In genomic region chr1:20552728-20553571, GRCh38 we compare ENCODE assay signal across 10 cellular contexts. TPM values are rescaled to one million over a fixed set of nuclear protein-coding genes. Genes with fewer than 3 reads are reported as not detected.
A peak's percentile ranks its signal among the peaks of the same experiment; 100 is the strongest.
DNase-seq lines count a peak whose midpoint lies in the region; ATAC-seq and TF ChIP-seq lines count a peak whose summit lies in the region.
"Had no signal": no experiment of that assay in that cellular context is flagged by ENCODE, and none has a peak within 500 bp of the region (broad histone marks: within the 10 kb centered on the region; RNA-seq: fewer than 3 reads in every experiment).

No MANE protein-coding gene starts in this region.

- peak overlapping the region; percentile 73 for H3K56ac ChIP-seq in mesendoderm (ENCODE audit: low read length)

- H3K4ac ChIP-seq in mesendoderm (ENCODE audit: low read depth, low read length): no peak overlapping the region

- no peak overlapping the region for H2BK5ac ChIP-seq in mesendoderm (ENCODE audit: low read length)

- H3K36me3 ChIP-seq in mesendoderm (ENCODE audit: control insufficient read depth, insufficient read depth, low read length): no peaks in the 10 kb centered on the region

- peaks cover 32% of the 10 kb centered on the region for H3K27me3 ChIP-seq in mesendoderm (ENCODE audit: insufficient read depth, low read length, poor library complexity)

- no peak overlapping the region for H3K27ac ChIP-seq in mesendoderm (ENCODE audit: low read depth, low read length)

- DNase-seq in AG09309 (ENCODE audit: low read depth): no peak
- DNase-seq in M059J (ENCODE audit: low read depth): peak; percentile 50
- DNase-seq in epithelial cell of proximal tubule (ENCODE audit: low read depth): no peak
- peak; percentile 57 for DNase-seq in mesendoderm
- DNase-seq in occipital lobe (lab: John Stamatoyannopoulos, UW): no peak
- DNase-seq in SW480 (ENCODE audit: low spot score): no peak
- DNase-seq: activated B cell treated with CpG ODN at 0.5 μM for 24 hours, kidney glomerular epithelial cell had no signal

- WGBS in mesendoderm (ENCODE audit: extremely low coverage, insufficient coverage, low lambda C conversion rate): no CpG with 5 or more reads among the region's 99 CpGs

- no peak overlapping the region for H4K5ac ChIP-seq in mesendoderm (ENCODE audit: low read length)

- H3K18ac ChIP-seq in mesendoderm (ENCODE audit: low read length): no peak overlapping the region

- H4K8ac ChIP-seq in mesendoderm (ENCODE audit: low read depth, low read length): no peak overlapping the region

- ATAC-seq in HG03342 (IDR thresholded peaks at IDR 0.05; ENCODE audit: unreplicated experiment): no peak
- no peak for ATAC-seq in HG03432 (IDR thresholded peaks at IDR 0.05; ENCODE audit: unreplicated experiment)

- peak overlapping the region; percentile 31 for H3K4me3 ChIP-seq in AG09309 (ENCODE audit: control insufficient read depth, low read depth, low read length)
- peak overlapping the region; percentile 26 for H3K4me3 ChIP-seq in epithelial cell of proximal tubule (ENCODE audit: low read depth, low read length)
- no peak overlapping the region for H3K4me3 ChIP-seq in mesendoderm (ENCODE audit: low read length)

- peak overlapping the region; percentile 59 for H3K23ac ChIP-seq in mesendoderm (ENCODE audit: low read length)

- H3K79me1 ChIP-seq in mesendoderm (ENCODE audit: low read length): no peaks in the 10 kb centered on the region

- peak overlapping the region; percentile 44 for H3K9ac ChIP-seq in mesendoderm (ENCODE audit: low read length)

- peak overlapping the region; percentile 75 for H3K4me2 ChIP-seq in mesendoderm (ENCODE audit: low read length)

- H2BK15ac ChIP-seq in mesendoderm (replicated peaks; ENCODE audit: low read depth): no peak overlapping the region

- no peaks in the 10 kb centered on the region for H3K79me2 ChIP-seq in mesendoderm (ENCODE audit: control insufficient read depth, insufficient read depth, low read length)

- no peak overlapping the region for H2BK120ac ChIP-seq in mesendoderm (ENCODE audit: low read depth, low read length)

- H2AK5ac ChIP-seq in mesendoderm (ENCODE audit: low read length): no peak overlapping the region

- TF ChIP-seq CTCF in AG09309 (IDR thresholded peaks at IDR 0.05; ENCODE audit: control insufficient read depth, insufficient read depth, low read depth, low read length, missing control alignments): no peak
- TF ChIP-seq CTCF in epithelial cell of proximal tubule (conservative IDR thresholded peaks at IDR 0.05; ENCODE audit: low read depth, low read length): no peak

- H3K4me1 ChIP-seq in mesendoderm (ENCODE audit: control insufficient read depth, low read depth, low read length): no peaks in the 10 kb centered on the region

RNA-seq across cellular contexts. Expression of gene FAM43B, which starts 0.6 kb away (rescaled TPM):
- total RNA-seq in M059J (2014; rRNA removed; shearing (Covaris generic)): 3.5 and 5.0 TPM in 2 replicates
- 0.36 and 0.81 TPM in 2 replicates for total RNA-seq in epithelial cell of proximal tubule
- polyA plus RNA-seq in mesendoderm (2013, experiment 1 of 2): 0.80 TPM
- polyA plus RNA-seq in mesendoderm (2013, experiment 2 of 2): 0.73 TPM
- 0.16 TPM for total RNA-seq in occipital lobe
- total RNA-seq: activated B cell treated with CpG ODN at 0.5 μM for 24 hours had no signal

RNA-seq across cellular contexts. Expression of gene CDA, which starts 35.9 kb away (rescaled TPM):
- total RNA-seq in M059J (2014; rRNA removed; shearing (Covaris generic)): 1.1 and 2.1 TPM in 2 replicates
- 6.0 and 10.1 TPM in 2 replicates for total RNA-seq in epithelial cell of proximal tubule
- polyA plus RNA-seq in mesendoderm (2013, experiment 1 of 2): 66.8 TPM
- 60.1 TPM for polyA plus RNA-seq in mesendoderm (2013, experiment 2 of 2)
- not detected for total RNA-seq in occipital lobe
- total RNA-seq: activated B cell treated with CpG ODN at 0.5 μM for 24 hours had no signal

RNA-seq across cellular contexts. Expression of gene MUL1, which starts 45.0 kb away (rescaled TPM):
- total RNA-seq in M059J (2014; rRNA removed; shearing (Covaris generic)): 38.3 and 48.8 TPM in 2 replicates
- 24.6 and 30.4 TPM in 2 replicates for total RNA-seq in epithelial cell of proximal tubule
- polyA plus RNA-seq in mesendoderm (2013, experiment 1 of 2): 10.8 TPM
- 10.5 TPM for polyA plus RNA-seq in mesendoderm (2013, experiment 2 of 2)
- total RNA-seq in occipital lobe: 17.5 TPM

Comparison
In these comparisons a context has a peak if more than half of its experiments do, and no peak if none do; other contexts are left out.
1. DNase-seq: peak in M059J (single experiment) and mesendoderm (single experiment); none in AG09309 (single experiment), epithelial cell of proximal tubule (single experiment), occipital lobe (single experiment) and SW480 (single experiment).